In genomic region chr13:109762791-109763190, GRCh38 we compare ENCODE assay signal across 29 cellular contexts.
"Had no signal": no experiment of that assay in that cellular context is flagged by ENCODE, and none has a peak within 500 bp of the region (broad histone marks: within the 10 kb centered on the region; RNA-seq: fewer than 3 reads in every experiment).

No MANE protein-coding gene starts in this region.

- DNase-seq: activated B cell treated with CpG ODN at 0.5 μM for 24 hours; activated CD4-positive, alpha-beta T cell treated with anti-CD3 and anti-CD28 coated beads for 36 hours; activated CD4-positive, alpha-beta T cell treated with anti-CD3 and anti-CD28 coated beads, Interleukin-2, amount 50 U/mL, for 4 hours; activated CD8-positive, alpha-beta memory T cell treated with anti-CD3 and anti-CD28 coated beads, Interleukin-2, amount 50 U/mL, for 48 hours; activated naive CD4-positive, alpha-beta T cell; activated T-cell treated with anti-CD3 and anti-CD28 coated beads, Interleukin-2, amount 50 U/mL, for 4 hours; central memory CD4-positive, alpha-beta T cell; effector memory CD8-positive, alpha-beta T cell; heart left ventricle; islet precursor cell; left cardiac atrium; nucleus accumbens; posterior cingulate gyrus; stimulated activated CD4-positive, alpha-beta T cell treated with anti-CD3 and anti-CD28 coated beads, Interleukin-2, amount 100 ng/mL, for 24 hours; stomach; T1000; transverse colon had no signal

- H3K27ac ChIP-seq: ascending aorta, heart left ventricle, right lobe of liver, skin epidermis, stomach, transverse colon had no signal

- H3K4me3 Mint-ChIP-seq: activated B cell treated with CpG ODN at 0.5 μM for 24 hours; activated CD4-positive, alpha-beta T cell treated with anti-CD3 and anti-CD28 coated beads for 36 hours; activated naive CD8-positive, alpha-beta T cell; activated T-cell treated with anti-CD3 and anti-CD28 coated beads, Interleukin-2, amount 50 U/mL, for 4 hours; effector memory CD8-positive, alpha-beta T cell; natural killer cell treated with Interleukin-12 subunit alpha and Interleukin-12 subunit beta and Interleukin-15 and Interleukin-18, amount 100 ng/mL, for 72 hours; stimulated activated effector memory CD8-positive, alpha-beta T cell treated with anti-CD3 and anti-CD28 coated beads, Interleukin-12 subunit alpha, Interleukin-12 subunit beta, amount 100 ng/mL, for 72 hours had no signal

- H3K36me3 ChIP-seq: adrenal gland, gastroesophageal sphincter, heart left ventricle, right lobe of liver, transverse colon had no signal

- FAIRE-seq: colon, endothelial cell of umbilical vein, urothelium cell line had no signal

- H3K27ac Mint-ChIP-seq: activated B cell treated with CpG ODN at 0.5 μM for 24 hours; activated CD4-positive, alpha-beta T cell treated with anti-CD3 and anti-CD28 coated beads for 36 hours; activated naive CD8-positive, alpha-beta T cell; activated T-helper 2 cell treated with anti-CD3 and anti-CD28 coated beads, Interferon-gamma antibody, Interleukin-2, Interleukin-4, amounts not matched to agents 10 μg/mL and 5 μg/mL and 100 μg/mL, durations not matched to agents 14 hours and 24 hours and 36 hours; effector memory CD8-positive, alpha-beta T cell; natural killer cell treated with Interleukin-12 subunit alpha and Interleukin-12 subunit beta and Interleukin-15 and Interleukin-18, amount 100 ng/mL, for 72 hours; stimulated activated effector memory CD8-positive, alpha-beta T cell treated with anti-CD3 and anti-CD28 coated beads, Interleukin-12 subunit alpha, Interleukin-12 subunit beta, amount 100 ng/mL, for 72 hours had no signal

- H3K4me3 ChIP-seq: adrenal gland, ascending aorta, gastroesophageal sphincter, heart left ventricle, right lobe of liver, skin epidermis, stomach, transverse colon had no signal

- ATAC-seq: activated CD4-positive, alpha-beta T cell treated with anti-CD3 and anti-CD28 coated beads for 36 hours; activated T-cell treated with anti-CD3 and anti-CD28 coated beads, Interleukin-2, amount 50 U/mL, for 4 hours; effector memory CD8-positive, alpha-beta T cell; gastroesophageal sphincter; left cardiac atrium; natural killer cell treated with Interleukin-12 subunit alpha and Interleukin-12 subunit beta and Interleukin-15 and Interleukin-18, amount 100 ng/mL, for 72 hours; stimulated activated effector memory CD8-positive, alpha-beta T cell treated with anti-CD3 and anti-CD28 coated beads, Interleukin-12 subunit alpha, Interleukin-12 subunit beta, amount 100 ng/mL, for 72 hours had no signal

- H3K36me3 Mint-ChIP-seq: natural killer cell treated with Interleukin-12 subunit alpha and Interleukin-12 subunit beta and Interleukin-15 and Interleukin-18, amount 100 ng/mL, for 72 hours; stimulated activated effector memory CD8-positive, alpha-beta T cell treated with anti-CD3 and anti-CD28 coated beads, Interleukin-12 subunit alpha, Interleukin-12 subunit beta, amount 100 ng/mL, for 72 hours had no signal

- H3K9me3 Mint-ChIP-seq: activated B cell treated with CpG ODN at 0.5 μM for 24 hours; activated T-cell treated with anti-CD3 and anti-CD28 coated beads, Interleukin-2, amount 50 U/mL, for 4 hours; activated T-helper 2 cell treated with anti-CD3 and anti-CD28 coated beads, Interferon-gamma antibody, Interleukin-2, Interleukin-4, amounts not matched to agents 10 μg/mL and 5 μg/mL and 100 μg/mL, durations not matched to agents 14 hours and 24 hours and 36 hours; natural killer cell treated with Interleukin-12 subunit alpha and Interleukin-12 subunit beta and Interleukin-15 and Interleukin-18, amount 100 ng/mL, for 72 hours; stimulated activated effector memory CD8-positive, alpha-beta T cell treated with anti-CD3 and anti-CD28 coated beads, Interleukin-12 subunit alpha, Interleukin-12 subunit beta, amount 100 ng/mL, for 72 hours had no signal

- H3K27me3 Mint-ChIP-seq: activated B cell treated with CpG ODN at 0.5 μM for 24 hours; activated CD4-positive, alpha-beta T cell treated with anti-CD3 and anti-CD28 coated beads for 36 hours; activated naive CD8-positive, alpha-beta T cell; effector memory CD8-positive, alpha-beta T cell; natural killer cell treated with Interleukin-12 subunit alpha and Interleukin-12 subunit beta and Interleukin-15 and Interleukin-18, amount 100 ng/mL, for 72 hours had no signal

- H3K9me3 ChIP-seq: adrenal gland, gastroesophageal sphincter, heart left ventricle, right lobe of liver, stomach, transverse colon had no signal

- H3K27me3 ChIP-seq: adrenal gland, ascending aorta, gastroesophageal sphincter, heart left ventricle, right lobe of liver, stomach, transverse colon had no signal
